ENCODE assay signal across 32 cellular contexts in genomic region chr17:27417596-27418365, GRCh38.
"Had no signal": no experiment of that assay in that cellular context is flagged by ENCODE, and none has a peak within 500 bp of the region (broad histone marks: within the 10 kb centered on the region; RNA-seq: fewer than 3 reads in every experiment).

No MANE protein-coding gene starts in this region.

- DNase-seq: activated CD4-positive, alpha-beta memory T cell treated with anti-CD3 and anti-CD28 coated beads, Interleukin-2, amount 10 ng/mL, durations not matched to agents 7 days and 5 days; activated CD4-positive, alpha-beta T cell treated with anti-CD3 and anti-CD28 coated beads for 1 hour; activated CD4-positive, alpha-beta T cell treated with anti-CD3 and anti-CD28 coated beads for 48 hours; activated CD4-positive, CD25-positive, alpha-beta regulatory T cell; activated naive CD4-positive, alpha-beta T cell treated with anti-CD3 and anti-CD28 coated beads, Interleukin-2, amount 10 ng/mL, durations not matched to agents 7 days and 5 days; activated naive CD8-positive, alpha-beta T cell treated with anti-CD3 and anti-CD28 coated beads, Interleukin-2, amount 50 U/mL, for 24 hours; activated T-cell treated with anti-CD3 and anti-CD28 coated beads, Interleukin-2, amount 50 U/mL, for 24 hours; anterior cingulate cortex; central memory CD4-positive, alpha-beta T cell; Kasumi-1; KG1; MM.1S; NCI-H1092 treated with DMSO at 0.1 percent for 48 hours; NCI-H1417; NCI-H146; NCI-H187; NCI-H2029 treated with DMSO at 0.1 percent for 48 hours; NCI-H2107; NCI-H2171; NCI-H510A; NCI-H526; NCI-H748 treated with DMSO at 0.1 percent for 48 hours; NK-92 treated with Interleukin-12 subunit alpha and Interleukin-12 subunit beta, amount 100 ng/mL, for 24 hours; PC-9; Right ventricle myocardium superior; SJCRH30; T1000; WERI-Rb-1 had no signal

- H3K36me3 Mint-ChIP-seq: activated naive CD4-positive, alpha-beta T cell treated with anti-CD3 and anti-CD28 coated beads, Interleukin-2, amount 10 ng/mL, durations not matched to agents 7 days and 5 days; activated naive CD8-positive, alpha-beta T cell; brain had no signal

- ATAC-seq: activated naive CD8-positive, alpha-beta T cell treated with anti-CD3 and anti-CD28 coated beads, Interleukin-2, amount 50 U/mL, for 24 hours had no signal

- H3K4me3 Mint-ChIP-seq: activated CD4-positive, alpha-beta memory T cell treated with anti-CD3 and anti-CD28 coated beads, Interleukin-2, amount 10 ng/mL, durations not matched to agents 7 days and 5 days; activated naive CD4-positive, alpha-beta T cell treated with anti-CD3 and anti-CD28 coated beads, Interleukin-2, amount 10 ng/mL, durations not matched to agents 7 days and 5 days; activated naive CD8-positive, alpha-beta T cell; activated naive CD8-positive, alpha-beta T cell treated with anti-CD3 and anti-CD28 coated beads, Interleukin-2, amount 50 U/mL, for 24 hours; activated T-cell treated with anti-CD3 and anti-CD28 coated beads, Interleukin-2, amount 50 U/mL, for 24 hours; brain had no signal

- H3K4me1 Mint-ChIP-seq: activated CD4-positive, alpha-beta memory T cell treated with anti-CD3 and anti-CD28 coated beads, Interleukin-2, amount 10 ng/mL, durations not matched to agents 7 days and 5 days; activated naive CD4-positive, alpha-beta T cell treated with anti-CD3 and anti-CD28 coated beads, Interleukin-2, amount 10 ng/mL, durations not matched to agents 7 days and 5 days; activated naive CD8-positive, alpha-beta T cell treated with anti-CD3 and anti-CD28 coated beads, Interleukin-2, amount 50 U/mL, for 24 hours; brain had no signal

- H2AFZ ChIP-seq: PC-9 had no signal

- H3K4me2 ChIP-seq: PC-9 had no signal

- H3K36me3 ChIP-seq: SJCRH30, WERI-Rb-1 had no signal

- H3K4me1 ChIP-seq: SJCRH30 had no signal

- H3K9me3 Mint-ChIP-seq: activated CD4-positive, alpha-beta memory T cell treated with anti-CD3 and anti-CD28 coated beads, Interleukin-2, amount 10 ng/mL, durations not matched to agents 7 days and 5 days; activated naive CD4-positive, alpha-beta T cell treated with anti-CD3 and anti-CD28 coated beads, Interleukin-2, amount 10 ng/mL, durations not matched to agents 7 days and 5 days; activated naive CD8-positive, alpha-beta T cell treated with anti-CD3 and anti-CD28 coated beads, Interleukin-2, amount 50 U/mL, for 24 hours; activated T-cell treated with anti-CD3 and anti-CD28 coated beads, Interleukin-2, amount 50 U/mL, for 24 hours; activated T-helper 2 cell treated with anti-CD3 and anti-CD28 coated beads, Interferon-gamma antibody, Interleukin-2, Interleukin-4, amounts not matched to agents 10 μg/mL and 5 μg/mL and 100 μg/mL, durations not matched to agents 14 hours and 24 hours and 36 hours; brain had no signal

- H3K27ac Mint-ChIP-seq: activated CD4-positive, alpha-beta memory T cell treated with anti-CD3 and anti-CD28 coated beads, Interleukin-2, amount 10 ng/mL, durations not matched to agents 7 days and 5 days; activated naive CD4-positive, alpha-beta T cell treated with anti-CD3 and anti-CD28 coated beads, Interleukin-2, amount 10 ng/mL, durations not matched to agents 7 days and 5 days; activated naive CD8-positive, alpha-beta T cell; activated naive CD8-positive, alpha-beta T cell treated with anti-CD3 and anti-CD28 coated beads, Interleukin-2, amount 50 U/mL, for 24 hours; activated T-cell treated with anti-CD3 and anti-CD28 coated beads, Interleukin-2, amount 50 U/mL, for 24 hours; activated T-helper 2 cell treated with anti-CD3 and anti-CD28 coated beads, Interferon-gamma antibody, Interleukin-2, Interleukin-4, amounts not matched to agents 10 μg/mL and 5 μg/mL and 100 μg/mL, durations not matched to agents 14 hours and 24 hours and 36 hours; brain had no signal

- H3K4me3 ChIP-seq: PC-9, SJCRH30, SK-N-MC had no signal

- H3K27ac ChIP-seq: PC-9, SJCRH30, SK-N-MC, WERI-Rb-1 had no signal

- H3K9me3 ChIP-seq: SJCRH30 had no signal
